8 cellular contexts compared by ENCODE assay signal in the genomic region with DNA sequence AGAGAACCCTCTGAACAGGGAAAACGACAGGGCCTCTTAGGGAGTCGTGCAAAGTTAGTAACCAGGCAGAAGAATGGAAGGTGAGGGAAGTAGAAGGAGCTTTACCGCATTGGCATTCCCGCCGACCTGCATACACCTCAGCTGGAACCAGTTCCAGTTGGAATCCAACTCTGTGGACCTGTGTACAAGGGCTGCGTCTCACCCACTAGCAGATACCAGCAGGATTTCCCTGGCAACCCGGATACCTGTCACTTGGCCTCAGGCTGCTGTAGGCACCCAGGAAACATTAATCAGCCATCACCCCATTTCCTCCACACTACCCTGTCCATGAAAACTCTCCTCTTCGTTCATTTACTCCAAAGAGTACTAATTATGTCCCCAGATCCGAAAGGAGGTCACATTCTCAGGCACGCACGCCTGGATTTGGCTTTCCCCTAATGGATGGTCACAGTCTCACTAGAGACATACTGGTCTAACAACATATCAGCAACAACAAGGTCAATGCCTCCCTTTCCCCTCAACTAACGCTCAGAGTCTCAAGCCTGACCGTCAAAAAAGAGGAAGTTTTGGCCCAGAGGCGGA. TPM values are rescaled to one million over a fixed set of nuclear protein-coding genes. Genes with fewer than 3 reads are reported as not detected.
DNase-seq lines count a peak whose midpoint lies in the region; ATAC-seq and TF ChIP-seq lines count a peak whose summit lies in the region.

No MANE protein-coding gene starts in this region.

- TF ChIP-seq POLR2A in transverse colon (IDR thresholded peaks at IDR 0.05): no peak

- H3K27ac Mint-ChIP-seq in activated T-helper 1 cell treated with anti-CD3 and anti-CD28 coated beads, Interleukin-12 subunit alpha, Interleukin-12 subunit beta, Interleukin-2, Interleukin-4 antibody, amounts not matched to agents 30 ng/mL and 10 ng/mL and 1 ng/mL, durations not matched to agents 14 hours and 24 hours and 36 hours: peak overlapping the region; percentile 95

- H3K27ac ChIP-seq in transverse colon: peak overlapping the region; percentile 91 to 99 (median 95)

- no peak for ATAC-seq in activated T-cell treated with anti-CD3 and anti-CD28 coated beads, Interleukin-2, amount 50 U/mL, for 4 hours
- ATAC-seq in GM21723 (IDR thresholded peaks at IDR 0.05; ENCODE audit: unreplicated experiment): no peak

- intact Hi-C loops in activated T-helper 1 cell treated with anti-CD3 and anti-CD28 coated beads, Interleukin-12 subunit alpha, Interleukin-12 subunit beta, Interleukin-2, Interleukin-4 antibody, amounts not matched to agents 30 ng/mL and 10 ng/mL and 1 ng/mL, durations not matched to agents 14 hours and 24 hours and 36 hours (cut with micrococcal nuclease): loop anchor here (1.0 to 2.0 kb wide), 2 partner anchors 250 to 475 kb away; a partner anchor contains a TSS
- intact Hi-C loops in transverse colon (cut with DNase I; ENCODE audit: low total_unique reads): loop anchor here (5.0 to 10.0 kb wide), 2 partner anchors 59 to 181 kb away; no protein-coding TSS in a partner anchor

- TF ChIP-seq CTCF in transverse colon (IDR thresholded peaks at IDR 0.05): no peak

- 29% methylated on average over 14 of the region's 14 CpGs; no CpG with 5 or more reads in 1 of the 2 donors for WGBS in transverse colon (ENCODE audit: low coverage in 1 of 2), 2 donors

- H3K27me3 ChIP-seq in transverse colon: no peaks in the 10 kb centered on the region

- peaks cover 15 to 39% (median 26%) of the 10 kb centered on the region in 4 donors for H3K4me1 ChIP-seq in transverse colon

- H3K36me3 ChIP-seq in transverse colon: peaks cover 0 to 28% (median 3%) of the 10 kb centered on the region in 4 donors

- no peak for TF ChIP-seq EP300 in transverse colon (IDR thresholded peaks at IDR 0.05; ENCODE audit: low read depth)

- peaks cover 37% of the 10 kb centered on the region for H3K4me1 Mint-ChIP-seq in activated T-cell treated with anti-CD3 and anti-CD28 coated beads, Interleukin-2, amount 50 U/mL, for 4 hours (ENCODE audit: low read depth)
- peaks cover 36% of the 10 kb centered on the region for H3K4me1 Mint-ChIP-seq in activated T-helper 1 cell treated with anti-CD3 and anti-CD28 coated beads, Interleukin-12 subunit alpha, Interleukin-12 subunit beta, Interleukin-2, Interleukin-4 antibody, amounts not matched to agents 30 ng/mL and 10 ng/mL and 1 ng/mL, durations not matched to agents 14 hours and 24 hours and 36 hours (ENCODE audit: low read depth)

- no peaks in the 10 kb centered on the region for H3K27me3 Mint-ChIP-seq in activated T-cell treated with anti-CD3 and anti-CD28 coated beads, Interleukin-2, amount 50 U/mL, for 4 hours (ENCODE audit: low read depth)
- H3K27me3 Mint-ChIP-seq in activated T-helper 1 cell treated with anti-CD3 and anti-CD28 coated beads, Interleukin-12 subunit alpha, Interleukin-12 subunit beta, Interleukin-2, Interleukin-4 antibody, amounts not matched to agents 30 ng/mL and 10 ng/mL and 1 ng/mL, durations not matched to agents 14 hours and 24 hours and 36 hours (ENCODE audit: insufficient read depth): no peaks in the 10 kb centered on the region

- no peaks in the 10 kb centered on the region for H3K9me3 ChIP-seq in transverse colon

- in situ Hi-C loops in transverse colon (cut with MboI; ENCODE audit: low pct_ligation_motif_present in 1 of 4, low pct_unique_long_range_greater_than_20kb in 1 of 4, low sequenced_read_pairs in 3 of 4): loop anchor here in 3 of 4 donors (5.0 to 25.0 kb wide), 3 partner anchors 81 to 186 kb away; a partner anchor contains a TSS

- no peaks in the 10 kb centered on the region for H3K9me3 Mint-ChIP-seq in activated T-cell treated with anti-CD3 and anti-CD28 coated beads, Interleukin-2, amount 50 U/mL, for 4 hours
- no peaks in the 10 kb centered on the region for H3K9me3 Mint-ChIP-seq in activated T-helper 1 cell treated with anti-CD3 and anti-CD28 coated beads, Interleukin-12 subunit alpha, Interleukin-12 subunit beta, Interleukin-2, Interleukin-4 antibody, amounts not matched to agents 30 ng/mL and 10 ng/mL and 1 ng/mL, durations not matched to agents 14 hours and 24 hours and 36 hours

- peak overlapping the region; percentile 96 for H3K4me3 Mint-ChIP-seq in activated T-cell treated with anti-CD3 and anti-CD28 coated beads, Interleukin-2, amount 50 U/mL, for 4 hours
- H3K4me3 Mint-ChIP-seq in activated T-helper 1 cell treated with anti-CD3 and anti-CD28 coated beads, Interleukin-12 subunit alpha, Interleukin-12 subunit beta, Interleukin-2, Interleukin-4 antibody, amounts not matched to agents 30 ng/mL and 10 ng/mL and 1 ng/mL, durations not matched to agents 14 hours and 24 hours and 36 hours: peak overlapping the region; percentile 97

- H3K36me3 Mint-ChIP-seq in activated T-cell treated with anti-CD3 and anti-CD28 coated beads, Interleukin-2, amount 50 U/mL, for 4 hours (ENCODE audit: insufficient read depth): peaks cover 12% of the 10 kb centered on the region
- peaks cover 10% of the 10 kb centered on the region for H3K36me3 Mint-ChIP-seq in activated T-helper 1 cell treated with anti-CD3 and anti-CD28 coated beads, Interleukin-12 subunit alpha, Interleukin-12 subunit beta, Interleukin-2, Interleukin-4 antibody, amounts not matched to agents 30 ng/mL and 10 ng/mL and 1 ng/mL, durations not matched to agents 14 hours and 24 hours and 36 hours (ENCODE audit: low read depth)

- DNase-seq in activated T-cell treated with anti-CD3 and anti-CD28 coated beads, Interleukin-2, amount 50 U/mL, for 4 hours: no peak
- no peak for DNase-seq in activated T-cell treated with anti-CD3 and anti-CD28 coated beads for 4 hours
- DNase-seq in activated T-helper 1 cell treated with anti-CD3 and anti-CD28 coated beads, Interleukin-12 subunit alpha, Interleukin-12 subunit beta, Interleukin-2, Interleukin-4 antibody, amounts not matched to agents 30 ng/mL and 10 ng/mL and 1 ng/mL, durations not matched to agents 14 hours and 24 hours and 36 hours (ENCODE audit: low spot score): no peak
- peak; percentile 16 for DNase-seq in kidney tubule cell (ENCODE audit: low spot score)
- no peak for DNase-seq in transverse colon
- no peak for DNase-seq in HT-29 (ENCODE audit: low spot score)
- DNase-seq in HK-2 (ENCODE audit: unreplicated experiment): no peak

- H3K4me3 ChIP-seq in transverse colon: peak overlapping the region; percentile 86 to 96 (median 88)

RNA-seq across cellular contexts. Expression of a gene that starts 0.8 kb away (rescaled TPM):
- 100 to 1,000 TPM in 2 of 3 donors, 10 to 100 TPM in 1; 98.5 to 110 (median 104) TPM for total RNA-seq in activated T-cell treated with anti-CD3 and anti-CD28 coated beads, Interleukin-2, amount 50 U/mL, for 4 hours
- 111 and 116 TPM in 2 replicates for total RNA-seq in activated T-helper 1 cell treated with anti-CD3 and anti-CD28 coated beads, Interleukin-12 subunit alpha, Interleukin-12 subunit beta, Interleukin-2, Interleukin-4 antibody, amounts not matched to agents 30 ng/mL and 10 ng/mL and 1 ng/mL, durations not matched to agents 14 hours and 24 hours and 36 hours
- 100 to 1,000 TPM; 123 to 213 (median 132) TPM for total RNA-seq in transverse colon
- total RNA-seq in HT-29 (2014; rRNA removed; shearing (Covaris generic)): 162 and 181 TPM in 2 replicates

RNA-seq across cellular contexts. Expression of a gene that starts 10.4 kb away (rescaled TPM):
- 10 to 100 TPM in 1 of 3 donors, 1 to 10 TPM in 2; 5.3 to 15.2 (median 5.8) TPM for total RNA-seq in activated T-cell treated with anti-CD3 and anti-CD28 coated beads, Interleukin-2, amount 50 U/mL, for 4 hours
- total RNA-seq in activated T-helper 1 cell treated with anti-CD3 and anti-CD28 coated beads, Interleukin-12 subunit alpha, Interleukin-12 subunit beta, Interleukin-2, Interleukin-4 antibody, amounts not matched to agents 30 ng/mL and 10 ng/mL and 1 ng/mL, durations not matched to agents 14 hours and 24 hours and 36 hours: 14.5 and 17.0 TPM in 2 replicates
- 10 to 100 TPM in 2 of 4 donors, 1 to 10 TPM in 2; 1.2 to 13.9 (median 9.8) TPM for total RNA-seq in transverse colon
- 2.6 and 3.7 TPM in 2 replicates for total RNA-seq in HT-29 (2014; rRNA removed; shearing (Covaris generic))

RNA-seq across cellular contexts. Expression of a gene that starts 38.9 kb away (rescaled TPM):
- total RNA-seq in activated T-cell treated with anti-CD3 and anti-CD28 coated beads, Interleukin-2, amount 50 U/mL, for 4 hours: 10 to 100 TPM; 76.4 to 95.0 (median 90.2) TPM
- 134 and 142 TPM in 2 replicates for total RNA-seq in activated T-helper 1 cell treated with anti-CD3 and anti-CD28 coated beads, Interleukin-12 subunit alpha, Interleukin-12 subunit beta, Interleukin-2, Interleukin-4 antibody, amounts not matched to agents 30 ng/mL and 10 ng/mL and 1 ng/mL, durations not matched to agents 14 hours and 24 hours and 36 hours
- 10 to 100 TPM in 3 of 4 donors, 1 to 10 TPM in 1; 8.6 to 45.4 (median 28.6) TPM for total RNA-seq in transverse colon
- total RNA-seq in HT-29 (2014; rRNA removed; shearing (Covaris generic)): 17.1 and 25.7 TPM in 2 replicates
